In the genomic region with DNA sequence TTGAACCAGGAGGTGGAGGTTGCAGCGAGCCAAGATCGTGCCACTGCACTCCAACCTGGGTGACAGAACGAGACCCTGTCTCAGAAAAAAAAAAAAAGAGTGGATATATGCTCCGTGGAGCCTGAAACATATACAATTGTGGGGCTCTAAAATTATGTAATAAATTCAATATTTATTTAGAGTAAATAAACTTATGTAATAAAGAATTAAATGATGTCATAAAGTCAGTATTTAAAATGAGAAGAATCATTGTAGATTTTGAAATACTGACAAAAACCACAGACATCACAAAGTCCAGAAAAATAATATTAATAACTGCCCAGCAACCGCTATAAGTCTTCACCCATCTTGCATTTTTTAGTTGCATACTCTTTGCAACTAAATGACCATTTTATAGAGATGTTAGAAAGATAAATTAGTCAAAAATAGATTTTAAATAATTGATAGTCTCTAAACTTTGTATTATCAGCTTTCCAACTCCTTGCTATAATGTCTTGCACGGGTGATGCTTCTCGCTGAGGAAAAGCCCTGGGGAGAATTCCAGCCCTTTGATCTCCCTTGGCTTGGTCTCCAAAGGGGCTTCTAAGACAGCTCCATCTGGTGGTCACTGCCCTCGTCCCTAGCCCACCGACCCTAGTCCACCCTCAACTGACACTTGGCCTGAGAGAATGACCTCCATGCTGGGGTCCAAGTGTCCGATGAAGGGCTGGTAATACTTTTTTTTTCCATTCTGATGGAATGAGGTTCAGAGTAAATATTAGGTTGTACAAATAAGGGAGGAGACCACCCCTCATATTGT, we compare ENCODE assay signal across 1 cellular context.
TF ChIP-seq lines count a peak whose summit lies in the region.

No MANE protein-coding gene starts in this region.

TF ChIP-seq in HepG2, 621 proteins besides CTCF, POLR2A, EP300 and RAD21:
- TF ChIP-seq ATF7 (IDR thresholded peaks at IDR 0.05) (peak; percentile 58; the same call in 1 of the 2 replicates), ATF7 (CRISPR knock-in tag; IDR thresholded peaks at IDR 0.05) (no peak), HNRNPH1 (optimal IDR thresholded peaks at IDR 0.05; ENCODE audit: low read depth, low read length) (no peak)
